In the genomic region with DNA sequence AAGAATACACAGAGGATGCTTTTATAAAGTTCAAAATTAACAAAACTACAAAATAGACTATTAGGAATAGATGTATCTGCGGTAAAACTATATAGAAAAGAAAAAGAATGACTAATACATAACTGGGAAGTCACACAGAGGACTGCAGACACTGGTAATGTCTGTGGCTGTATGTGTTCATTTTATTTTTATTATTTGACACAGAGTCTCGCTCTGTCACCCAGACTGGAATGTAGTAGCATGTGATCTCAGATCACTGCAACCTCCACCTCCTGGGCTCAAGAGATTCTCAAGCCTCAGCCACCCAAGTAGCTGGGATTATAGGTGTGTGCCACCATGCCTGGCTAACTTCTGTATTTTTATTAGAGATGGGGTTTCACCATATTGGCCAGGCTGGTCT, we compare ENCODE assay signal across 17 cellular contexts. TPM values are rescaled to one million over a fixed set of nuclear protein-coding genes. Genes with fewer than 3 reads are reported as not detected.
A peak's percentile ranks its signal among the peaks of the same experiment; 100 is the strongest.
DNase-seq lines count a peak whose midpoint lies in the region; ATAC-seq and TF ChIP-seq lines count a peak whose summit lies in the region.
"Had no signal": no experiment of that assay in that cellular context is flagged by ENCODE, and none has a peak within 500 bp of the region (broad histone marks: within the 10 kb centered on the region; RNA-seq: fewer than 3 reads in every experiment).

No MANE protein-coding gene starts in this region.

- no peak overlapping the region for H2AFZ ChIP-seq in mesenchymal stem cell (ENCODE audit: low read depth, low read length)
- H2AFZ ChIP-seq: GM23248 had no signal

- H3K36me3 ChIP-seq in gastrocnemius medialis: peaks cover 0 to 6% of the 10 kb centered on the region in 2 donors
- no peaks in the 10 kb centered on the region for H3K36me3 ChIP-seq in Peyer's patch
- H3K36me3 ChIP-seq in mesenchymal stem cell (ENCODE audit: control insufficient read depth in 1 of 2, insufficient read depth in 2 of 2, low read depth in 1 of 2, low read length in 2 of 2): peaks cover 10 to 58% of the 10 kb centered on the region in 2 experiments

- H3K27ac ChIP-seq in gastrocnemius medialis: peak overlapping the region in 1 of 4 donors; percentile 5
- H3K27ac ChIP-seq in Peyer's patch: no peak overlapping the region
- H3K27ac ChIP-seq in mesenchymal stem cell (ENCODE audit: low read length, poor library complexity, severe bottlenecking): no peak overlapping the region
- H3K27ac ChIP-seq: GM23248 had no signal

- H3K4me1 ChIP-seq in gastrocnemius medialis (peaks cover 0 to 6% of the 10 kb centered on the region in 2 donors), Peyer's patch (no peaks in the 10 kb centered on the region), mesenchymal stem cell (ENCODE audit: control insufficient read depth, insufficient read depth, low read depth, low read length) (no peaks in the 10 kb centered on the region)
- H3K4me1 ChIP-seq: BE2C had no signal

- no peak overlapping the region for H2BK12ac ChIP-seq in mesenchymal stem cell (ENCODE audit: low read length in 2 of 2)

- H3K27me3 ChIP-seq in gastrocnemius medialis: no peaks in the 10 kb centered on the region
- H3K27me3 ChIP-seq in Peyer's patch: no peaks in the 10 kb centered on the region
- no peaks in the 10 kb centered on the region for H3K27me3 ChIP-seq in mesenchymal stem cell (ENCODE audit: control insufficient read depth in 1 of 2, insufficient read depth in 1 of 2, low read length in 2 of 2)
- H3K27me3 ChIP-seq: BE2C had no signal

- peak; percentile 45 for ATAC-seq in left ventricle myocardium superior
- ATAC-seq in Right ventricle myocardium inferior: no peak
- ATAC-seq in gastrocnemius medialis: peak; percentile 62 to 68
- ATAC-seq: HepG2 had no signal

- no peak overlapping the region for H3K23ac ChIP-seq in mesenchymal stem cell (ENCODE audit: low read length in 2 of 2)

- H4K8ac ChIP-seq in mesenchymal stem cell (ENCODE audit: low read length): no peak overlapping the region

- intact Hi-C loops in left ventricle myocardium superior (cut with micrococcal nuclease) (no loop called here), Right ventricle myocardium inferior (cut with DNase I) (no loop called here), gastrocnemius medialis (cut with DNase I; ENCODE audit: low total_unique reads) (loop anchor here (10.0 kb wide), 1 partner anchor 111 kb away; a partner anchor contains a TSS)

- H3K18ac ChIP-seq in mesenchymal stem cell (ENCODE audit: low read depth in 1 of 2, low read length in 2 of 2): no peak overlapping the region

- no peak overlapping the region for H2BK15ac ChIP-seq in mesenchymal stem cell (ENCODE audit: low read depth, poor library complexity, severe bottlenecking)

- H2AK5ac ChIP-seq in mesenchymal stem cell (ENCODE audit: low read length, severe bottlenecking): no peak overlapping the region

- POLR2A ChIA-PET in HEK293T (lab: Yijun Ruan, JAX): no interaction called here

- no peaks in the 10 kb centered on the region for H3K9me3 ChIP-seq in gastrocnemius medialis
- no peaks in the 10 kb centered on the region for H3K9me3 ChIP-seq in Peyer's patch
- peaks cover 12% of the 10 kb centered on the region for H3K9me3 ChIP-seq in mesenchymal stem cell (ENCODE audit: control insufficient read depth, low read length)
- H3K9me3 ChIP-seq: BE2C had no signal

- TF ChIP-seq CTCF in gastrocnemius medialis (IDR thresholded peaks at IDR 0.05 in 4 of 5, conservative IDR thresholded peaks at IDR 0.05 in 1 of 5) (no peak), Peyer's patch (IDR thresholded peaks at IDR 0.05) (no peak)

- no peak overlapping the region for H3K14ac ChIP-seq in mesenchymal stem cell (ENCODE audit: low read length in 2 of 2)

- no peak overlapping the region for H3K4me2 ChIP-seq in mesenchymal stem cell (ENCODE audit: low read length, poor library complexity, severe bottlenecking)

- H3K9ac ChIP-seq in mesenchymal stem cell (ENCODE audit: low read length): no peak overlapping the region
- H3K9ac ChIP-seq: GM23248 had no signal

- H4K91ac ChIP-seq in mesenchymal stem cell (ENCODE audit: low read length): no peak overlapping the region

- H3K79me1 ChIP-seq in mesenchymal stem cell (replicated peaks; ENCODE audit: low read length, poor library complexity, severe bottlenecking): peaks cover 8% of the 10 kb centered on the region

- in situ Hi-C loops in gastrocnemius medialis (cut with MboI; ENCODE audit: low sequenced_read_pairs in 4 of 4): no loop called here

- TF ChIP-seq POLR2A in gastrocnemius medialis (IDR thresholded peaks at IDR 0.05) (no peak), Peyer's patch (IDR thresholded peaks at IDR 0.05) (no peak)

- WGBS in mesenchymal stem cell: no CpG with 5 or more reads among the region's 2 CpGs

- H3K4ac ChIP-seq in mesenchymal stem cell (ENCODE audit: low read depth in 1 of 2, low read length in 2 of 2): no peak overlapping the region

- H3K4me3 ChIP-seq in gastrocnemius medialis (no peak overlapping the region), Peyer's patch (no peak overlapping the region), mesenchymal stem cell (ENCODE audit: insufficient read depth in 1 of 2, low read depth in 1 of 2, low read length in 2 of 2) (no peak overlapping the region)
- H3K4me3 ChIP-seq: GM23248 had no signal

- no peak overlapping the region for H2BK5ac ChIP-seq in mesenchymal stem cell (ENCODE audit: low read depth, low read length, poor library complexity, severe bottlenecking)

- DNase-seq in left ventricle myocardium superior: no peak
- DNase-seq in Right ventricle myocardium inferior (ENCODE audit: missing footprints): no peak
- DNase-seq in kidney tubule cell (ENCODE audit: low spot score): peak; percentile 66
- no peak for DNase-seq in gastrocnemius medialis
- DNase-seq in Peyer's patch: no peak
- DNase-seq in HEK293T (ENCODE audit: extremely low spot score): no peak
- no peak for DNase-seq in mesenchymal stem cell
- DNase-seq: 8988T; BE2C; C1 segment of cervical spinal cord; CD4-positive, CD25-positive, alpha-beta regulatory T cell; CD8-positive, alpha-beta memory T cell; COR-L47; GDM1; GM23248; HCEC 1CT had no signal

- no peak overlapping the region for H2BK120ac ChIP-seq in mesenchymal stem cell (ENCODE audit: low read depth, low read length)

- CTCF ChIA-PET in HEK293T (lab: Yijun Ruan, JAX): no interaction called here

TF ChIP-seq in HEK293T, 16 proteins besides CTCF, POLR2A, EP300 and RAD21:
- TF ChIP-seq NFRKB (IDR thresholded peaks at IDR 0.05): no peak
- no peak for TF ChIP-seq FOXA1 (IDR thresholded peaks at IDR 0.05)
- TF ChIP-seq SP1 (IDR thresholded peaks at IDR 0.05): no peak
- TF ChIP-seq ELF4 (IDR thresholded peaks at IDR 0.05): no peak
- no peak for TF ChIP-seq FOXM1 (IDR thresholded peaks at IDR 0.05; ENCODE audit: borderline replicate concordance)
- TF ChIP-seq ARNT (IDR thresholded peaks at IDR 0.05): no peak
- no peak for TF ChIP-seq LEF1 (IDR thresholded peaks at IDR 0.05; ENCODE audit: borderline replicate concordance)
- TF ChIP-seq CTBP1 (IDR thresholded peaks at IDR 0.05; ENCODE audit: borderline replicate concordance): no peak
- no peak for TF ChIP-seq HDGF (IDR thresholded peaks at IDR 0.05; ENCODE audit: borderline replicate concordance)
- TF ChIP-seq, protein P1, sequence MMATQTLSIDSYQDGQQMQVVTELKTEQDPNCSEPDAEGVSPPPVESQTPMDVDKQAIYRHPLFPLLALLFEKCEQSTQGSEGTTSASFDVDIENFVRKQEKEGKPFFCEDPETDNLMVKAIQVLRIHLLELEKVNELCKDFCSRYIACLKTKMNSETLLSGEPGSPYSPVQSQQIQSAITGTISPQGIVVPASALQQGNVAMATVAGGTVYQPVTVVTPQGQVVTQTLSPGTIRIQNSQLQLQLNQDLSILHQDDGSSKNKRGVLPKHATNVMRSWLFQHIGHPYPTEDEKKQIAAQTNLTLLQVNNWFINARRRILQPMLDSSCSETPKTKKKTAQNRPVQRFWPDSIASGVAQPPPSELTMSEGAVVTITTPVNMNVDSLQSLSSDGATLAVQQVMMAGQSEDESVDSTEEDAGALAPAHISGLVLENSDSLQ (IDR thresholded peaks at IDR 0.05): no peak
- no peak for TF ChIP-seq TARDBP (IDR thresholded peaks at IDR 0.05)
TF ChIP-seq in HEK293T: peak in this region for 0.

RNA-seq across cellular contexts. Expression of a gene that starts 38.9 kb away (rescaled TPM):
- 13.7 TPM for total RNA-seq in left ventricle myocardium superior
- total RNA-seq in Right ventricle myocardium inferior: 12.9 TPM
- 10 to 100 TPM in 3 of 4 donors, 1 to 10 TPM in 1; 8.6 to 12.2 (median 10.8) TPM for total RNA-seq in gastrocnemius medialis
- 10 to 100 TPM in 2 of 4 donors, 1 to 10 TPM in 2; 7.9 to 26.4 (median 9.6) TPM for total RNA-seq in Peyer's patch
- 20.9 TPM for polyA plus RNA-seq in mesenchymal stem cell (2013, experiment 1 of 2)
- polyA plus RNA-seq in mesenchymal stem cell (2013, experiment 2 of 2): 19.9 TPM

RNA-seq across cellular contexts. Expression of a gene that starts 39.0 kb away (rescaled TPM):
- total RNA-seq in left ventricle myocardium superior (67.4 TPM), Right ventricle myocardium inferior (71.6 TPM), gastrocnemius medialis (10 to 100 TPM; 14.5 to 33.6 (median 16.8) TPM), Peyer's patch (10 to 100 TPM; 15.4 to 25.4 (median 23.0) TPM)
- 11.4 TPM for polyA plus RNA-seq in mesenchymal stem cell (2013, experiment 1 of 2)
- 11.8 TPM for polyA plus RNA-seq in mesenchymal stem cell (2013, experiment 2 of 2)
